20 cellular contexts compared by ENCODE assay signal in the genomic region with DNA sequence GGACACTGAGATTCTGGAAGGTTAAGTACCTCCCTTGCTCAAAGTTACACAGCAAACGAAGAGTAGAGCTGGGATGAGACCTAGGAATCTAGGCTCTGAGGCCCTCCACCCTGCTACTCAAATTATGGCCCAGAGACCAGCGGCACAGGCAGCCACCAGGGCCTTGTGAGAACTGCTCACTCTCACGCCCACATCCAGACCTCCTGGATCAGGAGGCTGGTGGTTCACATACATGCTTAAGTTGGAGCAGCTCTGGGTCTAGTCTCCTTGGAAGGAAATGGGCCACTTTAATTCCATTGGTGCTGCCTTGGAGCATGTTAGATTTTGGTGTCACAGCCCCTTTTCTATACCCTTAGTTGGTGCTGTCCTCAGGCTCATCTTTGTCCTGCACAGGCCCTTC. TPM values are rescaled to one million over a fixed set of nuclear protein-coding genes. Genes with fewer than 3 reads are reported as not detected.
DNase-seq lines count a peak whose midpoint lies in the region; ATAC-seq and TF ChIP-seq lines count a peak whose summit lies in the region.
"Had no signal": no experiment of that assay in that cellular context is flagged by ENCODE, and none has a peak within 500 bp of the region (broad histone marks: within the 10 kb centered on the region; RNA-seq: fewer than 3 reads in every experiment).

No MANE protein-coding gene starts in this region.

- no peak for TF ChIP-seq EP300 in esophagus muscularis mucosa (IDR thresholded peaks at IDR 0.05)

- H3K27me3 Mint-ChIP-seq in activated CD8-positive, alpha-beta memory T cell treated with anti-CD3 and anti-CD28 coated beads, Interleukin-2, amount 10 ng/mL, durations not matched to agents 7 days and 5 days: peaks cover 5% of the 10 kb centered on the region
- H3K27me3 Mint-ChIP-seq in osteocyte (ENCODE audit: unreplicated experiment): peaks cover 3% of the 10 kb centered on the region
- peaks cover 4% of the 10 kb centered on the region for H3K27me3 Mint-ChIP-seq in HFFc6 (ENCODE audit: insufficient read depth)

- no peak for ATAC-seq in activated CD8-positive, alpha-beta memory T cell treated with anti-CD3 and anti-CD28 coated beads, Interleukin-2, amount 10 ng/mL, durations not matched to agents 7 days and 5 days
- ATAC-seq: CD8-positive, alpha-beta T cell had no signal

- peaks cover 0 to 6% (median 0%) of the 10 kb centered on the region in 4 donors for H3K27me3 ChIP-seq in esophagus muscularis mucosa
- H3K27me3 ChIP-seq in adrenal gland: no peaks in the 10 kb centered on the region
- H3K27me3 ChIP-seq: BLaER1 had no signal

- no peak for TF ChIP-seq POLR2A in esophagus muscularis mucosa (IDR thresholded peaks at IDR 0.05; ENCODE audit: low read depth)
- TF ChIP-seq POLR2A in adrenal gland (IDR thresholded peaks at IDR 0.05): no peak

- no peak overlapping the region for H3K4me3 Mint-ChIP-seq in activated CD8-positive, alpha-beta memory T cell treated with anti-CD3 and anti-CD28 coated beads, Interleukin-2, amount 10 ng/mL, durations not matched to agents 7 days and 5 days
- H3K4me3 Mint-ChIP-seq in osteocyte (ENCODE audit: unreplicated experiment): no peak overlapping the region
- H3K4me3 Mint-ChIP-seq in HFFc6: no peak overlapping the region
- H3K4me3 Mint-ChIP-seq: B cell; CD4-positive, CD25-positive, alpha-beta regulatory T cell; CD8-positive, alpha-beta T cell had no signal

- TF ChIP-seq CTCF in osteocyte (IDR thresholded peaks at IDR 0.05): no peak
- no peak for TF ChIP-seq CTCF in esophagus muscularis mucosa (IDR thresholded peaks at IDR 0.05)
- no peak for TF ChIP-seq CTCF in HFFc6 (IDR thresholded peaks at IDR 0.05)
- TF ChIP-seq CTCF in adrenal gland (IDR thresholded peaks at IDR 0.05): no peak

- H3K9me3 Mint-ChIP-seq in activated CD8-positive, alpha-beta memory T cell treated with anti-CD3 and anti-CD28 coated beads, Interleukin-2, amount 10 ng/mL, durations not matched to agents 7 days and 5 days (ENCODE audit: low read depth): no peaks in the 10 kb centered on the region
- H3K9me3 Mint-ChIP-seq in osteocyte (ENCODE audit: unreplicated experiment) (no peaks in the 10 kb centered on the region), HFFc6 (peaks cover 5% of the 10 kb centered on the region; the same call in 1 of the 2 replicates)
- H3K9me3 Mint-ChIP-seq: CD4-positive, CD25-positive, alpha-beta regulatory T cell; CD8-positive, alpha-beta T cell had no signal

- H3K4me3 ChIP-seq in esophagus muscularis mucosa (no peak overlapping the region), adrenal gland (no peak overlapping the region)
- H3K4me3 ChIP-seq: BLaER1, HAP-1 had no signal

- H3K36me3 ChIP-seq in esophagus muscularis mucosa: no peaks in the 10 kb centered on the region
- no peaks in the 10 kb centered on the region for H3K36me3 ChIP-seq in adrenal gland (replicated peaks in 1 of 2)
- H3K36me3 ChIP-seq: BLaER1, HAP-1 had no signal

- DNase-seq in activated CD8-positive, alpha-beta memory T cell treated with anti-CD3 and anti-CD28 coated beads for 24 hours: peak; percentile 9
- no peak for DNase-seq in activated CD8-positive, alpha-beta memory T cell treated with anti-CD3 and anti-CD28 coated beads, Interleukin-2, amount 50 U/mL, for 4 hours
- DNase-seq in activated CD8-positive, alpha-beta memory T cell treated with anti-CD3 and anti-CD28 coated beads, Interleukin-2, amount 10 ng/mL, durations not matched to agents 7 days and 5 days: peak; percentile 21
- DNase-seq in ecto neural progenitor cell (ENCODE audit: low spot score) (peak; percentile 14), osteocyte (ENCODE audit: extremely low spot score, unreplicated experiment) (peak; percentile 32), esophagus muscularis mucosa (ENCODE audit: extremely low spot score) (no peak), HFFc6 (no peak), adrenal gland (no peak)
- DNase-seq: Caco-2; CD4-positive, CD25-positive, alpha-beta regulatory T cell; DMS153; DND-41; GOT3 had no signal

- H3K4me1 ChIP-seq in esophagus muscularis mucosa: no peaks in the 10 kb centered on the region
- H3K4me1 ChIP-seq in adrenal gland (replicated peaks in 1 of 2): no peaks in the 10 kb centered on the region
- H3K4me1 ChIP-seq: BLaER1, Caco-2, HAP-1 had no signal

- no peaks in the 10 kb centered on the region for H3K36me3 Mint-ChIP-seq in activated CD8-positive, alpha-beta memory T cell treated with anti-CD3 and anti-CD28 coated beads, Interleukin-2, amount 10 ng/mL, durations not matched to agents 7 days and 5 days
- H3K36me3 Mint-ChIP-seq in osteocyte (ENCODE audit: unreplicated experiment): no peaks in the 10 kb centered on the region
- no peaks in the 10 kb centered on the region for H3K36me3 Mint-ChIP-seq in HFFc6 (ENCODE audit: low read depth)
- H3K36me3 Mint-ChIP-seq: CD4-positive, CD25-positive, alpha-beta regulatory T cell; CD8-positive, alpha-beta T cell had no signal

- H3K27ac Mint-ChIP-seq in activated CD8-positive, alpha-beta memory T cell treated with anti-CD3 and anti-CD28 coated beads, Interleukin-2, amount 10 ng/mL, durations not matched to agents 7 days and 5 days: no peak overlapping the region
- H3K27ac Mint-ChIP-seq in osteocyte (ENCODE audit: unreplicated experiment): no peak overlapping the region
- H3K27ac Mint-ChIP-seq in HFFc6: no peak overlapping the region
- H3K27ac Mint-ChIP-seq: B cell; CD8-positive, alpha-beta T cell had no signal

- no peaks in the 10 kb centered on the region for H3K9me3 ChIP-seq in esophagus muscularis mucosa
- no peaks in the 10 kb centered on the region for H3K9me3 ChIP-seq in adrenal gland (replicated peaks in 1 of 3)
- H3K9me3 ChIP-seq: BLaER1, Caco-2, HAP-1 had no signal

- H3K27ac ChIP-seq in esophagus muscularis mucosa (replicated peaks in 1 of 4) (no peak overlapping the region), adrenal gland (no peak overlapping the region)
- H3K27ac ChIP-seq: 22Rv1, BLaER1, C4-2B had no signal

- H3K4me1 Mint-ChIP-seq in activated CD8-positive, alpha-beta memory T cell treated with anti-CD3 and anti-CD28 coated beads, Interleukin-2, amount 10 ng/mL, durations not matched to agents 7 days and 5 days: peaks cover 6% of the 10 kb centered on the region
- H3K4me1 Mint-ChIP-seq in osteocyte (ENCODE audit: unreplicated experiment) (no peaks in the 10 kb centered on the region), HFFc6 (ENCODE audit: low read depth) (peaks cover 9% of the 10 kb centered on the region; the same call in 1 of the 2 replicates)
- H3K4me1 Mint-ChIP-seq: B cell had no signal

- intact Hi-C loops in esophagus muscularis mucosa (cut with DNase I): no loop called here
- intact Hi-C loops in adrenal gland (cut with DNase I): no loop called here

- CTCF ChIA-PET in activated CD8-positive, alpha-beta memory T cell treated with anti-CD3 and anti-CD28 coated beads, Interleukin-2, amount 10 ng/mL, durations not matched to agents 7 days and 5 days (lab: Charles Lee): no interaction called here

- WGBS in esophagus muscularis mucosa: 71% methylated on average over 1 of the region's 3 CpGs
- 53 to 87% (median 84%) methylated on average over 2 to 3 of the region's 3 CpGs for WGBS in adrenal gland, 4 donors

RNA-seq across cellular contexts. Expression of a gene that starts 41.9 kb away (rescaled TPM):
- total RNA-seq in activated CD8-positive, alpha-beta memory T cell treated with anti-CD3 and anti-CD28 coated beads, Interleukin-2, amount 10 ng/mL, durations not matched to agents 7 days and 5 days: not detected
- total RNA-seq in osteocyte: not detected in 2 replicates
- total RNA-seq in esophagus muscularis mucosa: 1 to 10 TPM in 3 of 4 donors, under 1 TPM in 1; 0.42 to 3.8 (median 3.6) TPM
- total RNA-seq in HFFc6 (2021; fragmentation: NEBNext Ultra II Directional; extraction: Animal tissue kit (Norgen Biotek cat#: 25700)): not detected
- total RNA-seq in adrenal gland: 1 to 10 TPM; 2.3 to 9.6 (median 3.8) TPM
- 1 to 10 TPM in 1 of 3 donors, under 1 TPM in 2; 0.32 to 1.0 (median 0.75) TPM for polyA plus RNA-seq in adrenal gland
- total RNA-seq: B cell; CD8-positive, alpha-beta T cell had no signal
- polyA plus RNA-seq: AG04450; CD4-positive, CD25-positive, alpha-beta regulatory T cell had no signal

Comparison
In these comparisons a context has a peak if more than half of its experiments do, and no peak if none do; other contexts are left out.
1. DNase-seq: peak in activated CD8-positive, alpha-beta memory T cell treated with anti-CD3 and anti-CD28 coated beads for 24 hours (single experiment), activated CD8-positive, alpha-beta memory T cell treated with anti-CD3 and anti-CD28 coated beads, Interleukin-2, amount 10 ng/mL, durations not matched to agents 7 days and 5 days (single experiment), ecto neural progenitor cell (single experiment) and osteocyte (single experiment); none in activated CD8-positive, alpha-beta memory T cell treated with anti-CD3 and anti-CD28 coated beads, Interleukin-2, amount 50 U/mL, for 4 hours (single experiment), esophagus muscularis mucosa (single experiment), HFFc6 (single experiment) and adrenal gland (0 of 7).